In genomic region chr6:25105070-25105925, GRCh38 we compare ENCODE assay signal across 11 cellular contexts.
"Had no signal": no experiment of that assay in that cellular context is flagged by ENCODE, and none has a peak within 500 bp of the region (broad histone marks: within the 10 kb centered on the region; RNA-seq: fewer than 3 reads in every experiment).

No MANE protein-coding gene starts in this region.

- H3K4me3 ChIP-seq: SJCRH30, thoracic aorta had no signal

- H3K36me3 Mint-ChIP-seq: brain had no signal

- H3K27ac Mint-ChIP-seq: activated CD4-positive, alpha-beta T cell treated with anti-CD3 and anti-CD28 coated beads for 36 hours; activated CD8-positive, alpha-beta T cell treated with anti-CD3 and anti-CD28 coated beads, Interleukin-2, amount 10 ng/mL, durations not matched to agents 7 days and 5 days; activated naive CD4-positive, alpha-beta T cell treated with anti-CD3 and anti-CD28 coated beads, Interleukin-2, amount 10 ng/mL, durations not matched to agents 7 days and 5 days; brain had no signal

- H3K9me3 ChIP-seq: SJCRH30, thoracic aorta had no signal

- H3K27ac ChIP-seq: SJCRH30, thoracic aorta, VCaP had no signal

- H3K36me3 ChIP-seq: SJCRH30 had no signal

- H3K4me1 Mint-ChIP-seq: activated CD4-positive, alpha-beta T cell treated with anti-CD3 and anti-CD28 coated beads for 36 hours; brain; stimulated activated naive CD8-positive, alpha-beta T cell treated with anti-CD3 and anti-CD28 coated beads, Interleukin-15, amount 100 ng/mL, for 72 hours had no signal

- DNase-seq: activated CD4-positive, alpha-beta T cell treated with anti-CD3 and anti-CD28 coated beads for 36 hours; activated CD8-positive, alpha-beta T cell treated with anti-CD3 and anti-CD28 coated beads, Interleukin-2, amount 10 ng/mL, durations not matched to agents 7 days and 5 days; activated naive CD4-positive, alpha-beta T cell treated with anti-CD3 and anti-CD28 coated beads, Interleukin-2, amount 10 ng/mL, durations not matched to agents 7 days and 5 days; SJCRH30; stimulated activated CD4-positive, alpha-beta T cell treated with anti-CD3 and anti-CD28 coated beads, Interleukin-15, amount 100 ng/mL, for 24 hours; stimulated activated CD4-positive, alpha-beta T cell treated with anti-CD3 and anti-CD28 coated beads, Interleukin-4, amount 100 ng/mL, for 24 hours; stimulated activated naive CD8-positive, alpha-beta T cell treated with anti-CD3 and anti-CD28 coated beads, Interleukin-15, amount 100 ng/mL, for 72 hours; T-helper 9 cell had no signal

- H3K9me3 Mint-ChIP-seq: activated naive CD4-positive, alpha-beta T cell treated with anti-CD3 and anti-CD28 coated beads, Interleukin-2, amount 10 ng/mL, durations not matched to agents 7 days and 5 days; brain; stimulated activated naive CD8-positive, alpha-beta T cell treated with anti-CD3 and anti-CD28 coated beads, Interleukin-15, amount 100 ng/mL, for 72 hours had no signal

- ATAC-seq: activated CD4-positive, alpha-beta T cell treated with anti-CD3 and anti-CD28 coated beads for 36 hours; activated CD8-positive, alpha-beta T cell treated with anti-CD3 and anti-CD28 coated beads, Interleukin-2, amount 10 ng/mL, durations not matched to agents 7 days and 5 days; stimulated activated naive CD8-positive, alpha-beta T cell treated with anti-CD3 and anti-CD28 coated beads, Interleukin-15, amount 100 ng/mL, for 72 hours had no signal

- H3K27me3 ChIP-seq: SJCRH30 had no signal

- H3K27me3 Mint-ChIP-seq: activated CD4-positive, alpha-beta T cell treated with anti-CD3 and anti-CD28 coated beads for 36 hours; activated naive CD4-positive, alpha-beta T cell treated with anti-CD3 and anti-CD28 coated beads, Interleukin-2, amount 10 ng/mL, durations not matched to agents 7 days and 5 days; stimulated activated naive CD8-positive, alpha-beta T cell treated with anti-CD3 and anti-CD28 coated beads, Interleukin-15, amount 100 ng/mL, for 72 hours had no signal

- H3K4me3 Mint-ChIP-seq: activated CD4-positive, alpha-beta T cell treated with anti-CD3 and anti-CD28 coated beads for 36 hours; activated CD8-positive, alpha-beta T cell treated with anti-CD3 and anti-CD28 coated beads, Interleukin-2, amount 10 ng/mL, durations not matched to agents 7 days and 5 days; activated naive CD4-positive, alpha-beta T cell treated with anti-CD3 and anti-CD28 coated beads, Interleukin-2, amount 10 ng/mL, durations not matched to agents 7 days and 5 days; brain; stimulated activated naive CD8-positive, alpha-beta T cell treated with anti-CD3 and anti-CD28 coated beads, Interleukin-15, amount 100 ng/mL, for 72 hours had no signal

- H3K4me1 ChIP-seq: SJCRH30 had no signal
